Comparison of ENCODE assay signal across 8 cellular contexts in genomic region chr5:69234457-69235268, GRCh38. TPM values are rescaled to one million over a fixed set of nuclear protein-coding genes. Genes with fewer than 3 reads are reported as not detected.
DNase-seq lines count a peak whose midpoint lies in the region; ATAC-seq and TF ChIP-seq lines count a peak whose summit lies in the region.

CDK7 (plus strand) TSS chr5:69234886; CDS start chr5:69234976, 90 bp downstream.

- H3K9me3 ChIP-seq in spleen = no peaks in the 10 kb centered on the region

- peaks cover 21 to 54% (median 41%) of the 10 kb centered on the region in 6 donors for H3K4me1 ChIP-seq in spleen

- in situ Hi-C loops in GM18951 (cut with MboI; ENCODE audit: low sequenced_read_pairs, unreplicated experiment) = no loop called here

- H3K27me3 Mint-ChIP-seq in activated B cell treated with CpG ODN at 0.5 μM for 24 hours = no peaks in the 10 kb centered on the region

- peak within 1 kb of the TSS; percentile 60 for H3K27ac ChIP-seq in caudate nucleus (ENCODE audit: low read depth, low read length)
- peak within 1 kb of the TSS; percentile 65 to 94 (median 88) for H3K27ac ChIP-seq in spleen

- intact Hi-C loops in activated B cell treated with CpG ODN at 0.5 μM for 24 hours (cut with micrococcal nuclease) = loop anchor here (1.0 kb wide), 6 partner anchors 17 to 141 kb away; partner anchors contain the start of genes AK6, CCDC125, CENPH and RAD17
- intact Hi-C loops in spleen (cut with DNase I; ENCODE audit: low total_unique reads) = no loop called here

- POLR2A ChIA-PET in activated B cell treated with CpG ODN at 0.5 μM for 24 hours (lab: Charles Lee) = interaction anchor here (0.5 to 1.5 kb wide), 10 partner anchors 16 to 141 kb away, joined by 3 to 23 read pairs (median 4); partner anchors contain the start of genes CCDC125, CCNB1, CENPH and RAD17

- H3K9me3 Mint-ChIP-seq in activated B cell treated with CpG ODN at 0.5 μM for 24 hours = no peaks in the 10 kb centered on the region

- peak within 1 kb of the TSS; percentile 88 for H3K27ac Mint-ChIP-seq in activated B cell treated with CpG ODN at 0.5 μM for 24 hours

- H3K36me3 ChIP-seq in spleen = peaks cover 0 to 34% (median 11%) of the 10 kb centered on the region in 6 donors

- DNase-seq in AG08395 (ENCODE audit: low spot score) (peak; percentile 97), NCI-H345 (lab: John Stamatoyannopoulos, UW) (peak; percentile 87), activated B cell treated with CpG ODN at 0.5 μM for 24 hours (peak; percentile 88), caudate nucleus (lab: John Stamatoyannopoulos, UW) (peak; percentile 38 to 96 (median 88)), inferior parietal cortex (ENCODE audit: extremely low spot score) (peak; percentile 94), spleen (peak; percentile 99)

- TF ChIP-seq POLR2A in GM18951 (IDR thresholded peaks at IDR 0.05; ENCODE audit: extremely low read depth, insufficient read depth, insufficient read length) (peak; percentile 81), spleen (IDR thresholded peaks at IDR 0.05) (no peak)

- no peak for TF ChIP-seq CTCF in activated B cell treated with CpG ODN at 0.5 μM for 24 hours (IDR thresholded peaks at IDR 0.05)
- peak in 4 of 11 experiments; percentile 3 to 35 (median 12) for TF ChIP-seq CTCF in spleen (IDR thresholded peaks at IDR 0.05 in 8 of 11, conservative IDR thresholded peaks at IDR 0.05 in 3 of 11)

- peak within 1 kb of the TSS; percentile 97 for H3K4me3 Mint-ChIP-seq in activated B cell treated with CpG ODN at 0.5 μM for 24 hours

- peaks cover 33% of the 10 kb centered on the region for H3K36me3 Mint-ChIP-seq in activated B cell treated with CpG ODN at 0.5 μM for 24 hours (ENCODE audit: low read depth)

- ATAC-seq in HG03196 (IDR thresholded peaks at IDR 0.05; ENCODE audit: unreplicated experiment) = peak; percentile 97
- ATAC-seq in activated B cell treated with CpG ODN at 0.5 μM for 24 hours (ENCODE audit: low read depth) = peak; percentile 100

- peak within 1 kb of the TSS; percentile 76 to 90 (median 87) for H3K4me3 ChIP-seq in spleen

- H3K27me3 ChIP-seq in spleen (replicated peaks in 1 of 7) = no peaks in the 10 kb centered on the region

- H3K4me1 Mint-ChIP-seq in activated B cell treated with CpG ODN at 0.5 μM for 24 hours = peaks cover 35% of the 10 kb centered on the region

- 0% methylated on average over 41 to 49 of the region's 49 CpGs for WGBS in spleen, 5 donors

- CTCF ChIA-PET in activated B cell treated with CpG ODN at 0.5 μM for 24 hours (lab: Charles Lee) = interaction anchor here (0.9 kb wide), 1 partner anchor 141 kb away, joined by 6 read pairs; the partner anchor contains the start of gene SLC30A5

RNA-seq across cellular contexts. Expression of gene CDK7, which starts in this region (rescaled TPM):
- 27.1 and 33.5 TPM in 2 replicates for total RNA-seq in activated B cell treated with CpG ODN at 0.5 μM for 24 hours
- 10 to 100 TPM; 12.9 to 21.9 (median 17.2) TPM for total RNA-seq in spleen
- polyA plus RNA-seq in spleen = 10 to 100 TPM; 17.4 to 19.0 (median 18.7) TPM

Comparison
In these comparisons a context has a peak if more than half of its experiments do, and no peak if none do; other contexts are left out.
1. Peak in every context shown above with its lines: DNase-seq, ATAC-seq, H3K4me3 ChIP-seq and H3K27ac ChIP-seq.